Comparison of ENCODE assay signal across 23 cellular contexts in genomic region chr4:20219526-20219925, GRCh38. TPM values are rescaled to one million over a fixed set of nuclear protein-coding genes. Genes with fewer than 3 reads are reported as not detected.
"Had no signal": no experiment of that assay in that cellular context is flagged by ENCODE, and none has a peak within 500 bp of the region (broad histone marks: within the 10 kb centered on the region; RNA-seq: fewer than 3 reads in every experiment).

No MANE protein-coding gene starts in this region.

- H3K36me3 Mint-ChIP-seq: immature natural killer cell; stimulated activated memory B cell treated with anti-CD40 and anti-IgM and Interleukin-4, amounts not matched to agents 10 μg/mL and 1 μg/mL and 100 μg/mL, for 72 hours had no signal

- H3K4me3 Mint-ChIP-seq: immature natural killer cell; naive thymus-derived CD8-positive, alpha-beta T cell; nephron progenitor cell; stimulated activated memory B cell treated with anti-CD40 and anti-IgM and Interleukin-4, amounts not matched to agents 10 μg/mL and 1 μg/mL and 100 μg/mL, for 72 hours had no signal

- H3K4me1 Mint-ChIP-seq: immature natural killer cell; naive thymus-derived CD8-positive, alpha-beta T cell; nephron progenitor cell; stimulated activated memory B cell treated with anti-CD40 and anti-IgM and Interleukin-4, amounts not matched to agents 10 μg/mL and 1 μg/mL and 100 μg/mL, for 72 hours had no signal

- H3K27me3 Mint-ChIP-seq: stimulated activated memory B cell treated with anti-CD40 and anti-IgM and Interleukin-4, amounts not matched to agents 10 μg/mL and 1 μg/mL and 100 μg/mL, for 72 hours had no signal

- DNase-seq: dorsolateral prefrontal cortex; effector CD4-positive, alpha-beta T cell; glutamatergic neuron; heart right ventricle; hippocampal formation; immature natural killer cell; left ventricle myocardium superior; lower lobe of right lung; naive thymus-derived CD8-positive, alpha-beta T cell; nephron progenitor cell; nucleus accumbens; psoas muscle; right cardiac atrium; sigmoid colon; stimulated activated CD4-positive, alpha-beta T cell treated with anti-CD3 and anti-CD28 coated beads, Interleukin-2, amount 100 ng/mL, for 24 hours; stimulated activated CD4-positive, alpha-beta T cell treated with anti-CD3 and anti-CD28 coated beads, Interleukin-4, amount 100 ng/mL, for 24 hours; stimulated activated naive CD8-positive, alpha-beta T cell treated with anti-CD3 and anti-CD28 coated beads, Interleukin-15, Interleukin-2, amounts not matched to agents 100 U/mL and 50 U/mL, for 24 hours; substantia nigra; upper lobe of right lung; uterus had no signal

- H3K4me3 ChIP-seq: dorsolateral prefrontal cortex, heart right ventricle, lower lobe of right lung, psoas muscle, sigmoid colon, thoracic aorta, tibial nerve, upper lobe of right lung, uterus had no signal

- H3K27ac Mint-ChIP-seq: immature natural killer cell; naive thymus-derived CD8-positive, alpha-beta T cell; nephron progenitor cell; stimulated activated memory B cell treated with anti-CD40 and anti-IgM and Interleukin-4, amounts not matched to agents 10 μg/mL and 1 μg/mL and 100 μg/mL, for 72 hours had no signal

RNA-seq across cellular contexts. Expression of gene SLIT2, which starts 32.2 kb away (rescaled TPM):
- total RNA-seq: naive thymus-derived CD8-positive, alpha-beta T cell had no signal
